10 cellular contexts compared by ENCODE assay signal in genomic region chr20:62362991-62363919, GRCh38. TPM values are rescaled to one million over a fixed set of nuclear protein-coding genes. Genes with fewer than 3 reads are reported as not detected.
DNase-seq lines count a peak whose midpoint lies in the region; ATAC-seq, FAIRE-seq and TF ChIP-seq lines count a peak whose summit lies in the region.
"Had no signal": no experiment of that assay in that cellular context is flagged by ENCODE, and none has a peak within 500 bp of the region (broad histone marks: within the 10 kb centered on the region; RNA-seq: fewer than 3 reads in every experiment).

No MANE protein-coding gene starts in this region.

- DNase-seq in Daoy (ENCODE audit: low read depth) (peak; percentile 51), RKO (ENCODE audit: low spot score) (peak; percentile 58), cardiac muscle cell (ENCODE audit: low read depth in 1 of 2, low spot score in 1 of 2) (no peak), pancreas (peak in 5 of 6 donors; percentile 14 to 71 (median 44)), NCI-H2107 (lab: John Stamatoyannopoulos, UW) (no peak), NCI-H2196 (lab: John Stamatoyannopoulos, UW; ENCODE audit: unreplicated experiment) (no peak)
- no peak for DNase-seq in effector CD8-positive, alpha-beta T cell (lab: John Stamatoyannopoulos, UW)
- no peak for DNase-seq in stimulated activated naive CD8-positive, alpha-beta T cell treated with anti-CD3 and anti-CD28 coated beads, Interleukin-15, amount 100 ng/mL, for 72 hours
- DNase-seq: NCI-H1436 treated with DMSO at 0.1 percent for 48 hours had no signal

- peaks cover 51% of the 10 kb centered on the region for H3K27me3 Mint-ChIP-seq in stimulated activated naive CD8-positive, alpha-beta T cell treated with anti-CD3 and anti-CD28 coated beads, Interleukin-15, amount 100 ng/mL, for 72 hours

- WGBS in pancreas, 2 donors = 76 to 77% methylated on average over 20 of the region's 20 CpGs

- no peaks in the 10 kb centered on the region for H3K9me3 Mint-ChIP-seq in stimulated activated naive CD8-positive, alpha-beta T cell treated with anti-CD3 and anti-CD28 coated beads, Interleukin-15, amount 100 ng/mL, for 72 hours

- peaks cover 8% of the 10 kb centered on the region for H3K4me1 Mint-ChIP-seq in stimulated activated naive CD8-positive, alpha-beta T cell treated with anti-CD3 and anti-CD28 coated beads, Interleukin-15, amount 100 ng/mL, for 72 hours

- H3K4me3 ChIP-seq in cardiac muscle cell (no peak overlapping the region), pancreas (no peak overlapping the region)

- H3K27ac Mint-ChIP-seq in stimulated activated naive CD8-positive, alpha-beta T cell treated with anti-CD3 and anti-CD28 coated beads, Interleukin-15, amount 100 ng/mL, for 72 hours = no peak overlapping the region

- no peak for ATAC-seq in pancreas
- ATAC-seq in stimulated activated naive CD8-positive, alpha-beta T cell treated with anti-CD3 and anti-CD28 coated beads, Interleukin-15, amount 100 ng/mL, for 72 hours = no peak

- H3K9me3 ChIP-seq in cardiac muscle cell (ENCODE audit: low read depth) (no peaks in the 10 kb centered on the region), pancreas (no peaks in the 10 kb centered on the region)

- H3K4me3 Mint-ChIP-seq in stimulated activated naive CD8-positive, alpha-beta T cell treated with anti-CD3 and anti-CD28 coated beads, Interleukin-15, amount 100 ng/mL, for 72 hours = no peak overlapping the region

- H3K4me1 ChIP-seq in cardiac muscle cell (ENCODE audit: low read depth) = peaks cover 45% of the 10 kb centered on the region
- peaks cover 16 to 18% (median 17%) of the 10 kb centered on the region in 3 donors for H3K4me1 ChIP-seq in pancreas

- TF ChIP-seq CTCF in cardiac muscle cell (IDR thresholded peaks at IDR 0.05; ENCODE audit: low read depth, low read length) (no peak), pancreas (IDR thresholded peaks at IDR 0.05) (no peak)

- intact Hi-C loops in pancreas (cut with DNase I) = no loop called here

- FAIRE-seq in pancreas (lab: Jason Lieb, UNC) = no peak
- FAIRE-seq: TTC549 had no signal

- H3K27ac ChIP-seq in cardiac muscle cell (peak overlapping the region; percentile 85), pancreas (peak overlapping the region in 1 of 4 donors; percentile 22)

- H3K36me3 ChIP-seq in cardiac muscle cell (no peaks in the 10 kb centered on the region), pancreas (no peaks in the 10 kb centered on the region)

- H3K27me3 ChIP-seq in cardiac muscle cell (no peaks in the 10 kb centered on the region), pancreas (no peaks in the 10 kb centered on the region)

RNA-seq across cellular contexts. Expression of gene LAMA5, which starts 3.9 kb away (rescaled TPM):
- total RNA-seq in Daoy (2014; rRNA removed; shearing (Covaris generic)) = 3.1 and 9.6 TPM in 2 replicates
- total RNA-seq in cardiac muscle cell (103 and 162 TPM in 2 replicates), pancreas (10 to 100 TPM; 43.6 to 89.5 (median 59.4) TPM)
- polyA plus RNA-seq in cardiac muscle cell (168 and 214 TPM in 2 replicates), pancreas (100 to 1,000 TPM; 259 to 344 TPM)

RNA-seq across cellular contexts. Expression of gene RPS21, which starts 23.6 kb away (rescaled TPM):
- 1,690 and 2,894 TPM in 2 replicates for total RNA-seq in Daoy (2014; rRNA removed; shearing (Covaris generic))
- total RNA-seq in cardiac muscle cell (839 and 997 TPM in 2 replicates), pancreas (1,000 to 10,000 TPM in 2 of 6 donors, 100 to 1,000 TPM in 4; 662 to 1,102 (median 850) TPM)
- polyA plus RNA-seq in cardiac muscle cell (374 and 378 TPM in 2 replicates), pancreas (1,000 to 10,000 TPM; 2,124 to 2,141 TPM)

RNA-seq across cellular contexts. Expression of gene CABLES2, which starts 43.8 kb away (rescaled TPM):
- 2.0 and 3.8 TPM in 2 replicates for total RNA-seq in Daoy (2014; rRNA removed; shearing (Covaris generic))
- total RNA-seq in cardiac muscle cell = 15.5 and 17.9 TPM in 2 replicates
- 21.4 and 23.8 TPM in 2 replicates for polyA plus RNA-seq in cardiac muscle cell
- 1 to 10 TPM; 1.4 to 2.3 (median 1.9) TPM for total RNA-seq in pancreas
- polyA plus RNA-seq in pancreas = 1 to 10 TPM; 1.5 to 2.9 TPM

Comparison
In these comparisons a context has a peak if more than half of its experiments do, and no peak if none do; other contexts are left out.
1. DNase-seq: peak in Daoy (single experiment), RKO (single experiment) and pancreas (5 of 6); none in cardiac muscle cell (0 of 2), effector CD8-positive, alpha-beta T cell (single experiment), NCI-H2107 (single experiment), stimulated activated naive CD8-positive, alpha-beta T cell treated with anti-CD3 and anti-CD28 coated beads, Interleukin-15, amount 100 ng/mL, for 72 hours (0 of 2) and NCI-H2196 (single experiment).